29 cellular contexts compared by ENCODE assay signal in the genomic region with DNA sequence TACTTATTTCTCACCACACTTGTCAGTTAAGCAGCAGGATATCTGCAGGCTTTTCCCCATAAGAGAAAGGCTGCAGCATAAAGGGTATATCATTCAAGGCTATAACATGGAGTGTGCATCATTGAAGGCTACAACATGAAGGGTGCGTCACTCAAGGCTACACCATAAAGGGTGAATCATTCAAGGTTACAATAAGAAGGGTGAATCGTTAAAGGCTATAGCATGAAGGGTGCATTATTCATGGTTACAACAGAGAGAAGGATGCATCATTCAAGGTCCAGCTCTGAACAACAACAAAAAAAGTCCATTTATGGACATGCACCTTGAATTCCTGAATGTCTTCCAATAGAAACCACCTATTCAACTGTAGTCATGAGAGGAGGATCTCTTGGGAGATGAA. TPM values are rescaled to one million over a fixed set of nuclear protein-coding genes. Genes with fewer than 3 reads are reported as not detected.
DNase-seq lines count a peak whose midpoint lies in the region; FAIRE-seq and TF ChIP-seq lines count a peak whose summit lies in the region.
"Had no signal": no experiment of that assay in that cellular context is flagged by ENCODE, and none has a peak within 500 bp of the region (broad histone marks: within the 10 kb centered on the region; RNA-seq: fewer than 3 reads in every experiment).

No MANE protein-coding gene starts in this region.

- no peaks in the 10 kb centered on the region for H3K9me3 Mint-ChIP-seq in MCF 10A (ENCODE audit: unreplicated experiment)
- H3K9me3 Mint-ChIP-seq in CD14-positive monocyte, result peaks cover 0 to 8% (median 2%) of the 10 kb centered on the region in 7 donors
- H3K9me3 Mint-ChIP-seq: activated B cell treated with CpG ODN at 0.5 μM for 24 hours; activated naive CD4-positive, alpha-beta T cell treated with anti-CD3 and anti-CD28 coated beads, Interleukin-2, amount 10 ng/mL, durations not matched to agents 7 days and 5 days; stimulated activated naive B cell treated with anti-CD40 and anti-IgM and Interleukin-4, amounts not matched to agents 10 μg/mL and 1 μg/mL and 100 μg/mL, for 72 hours had no signal

- WGBS in adrenal gland, 4 donors, result 32 to 58% (median 52%) methylated on average over 2 of the region's 2 CpGs

- H3K27ac Mint-ChIP-seq in MCF 10A (ENCODE audit: low read depth, unreplicated experiment) (no peak overlapping the region), CD14-positive monocyte (no peak overlapping the region)
- H3K27ac Mint-ChIP-seq: activated B cell treated with CpG ODN at 0.5 μM for 24 hours; activated naive CD4-positive, alpha-beta T cell treated with anti-CD3 and anti-CD28 coated beads, Interleukin-2, amount 10 ng/mL, durations not matched to agents 7 days and 5 days; CD4-positive, CD25-positive, alpha-beta regulatory T cell; stimulated activated naive B cell treated with anti-CD40 and anti-IgM and Interleukin-4, amounts not matched to agents 10 μg/mL and 1 μg/mL and 100 μg/mL, for 72 hours had no signal

- POLR2A ChIA-PET in MCF 10A (lab: Yijun Ruan, JAX), result no interaction called here

- no peak overlapping the region for H3K27ac ChIP-seq in breast epithelium
- no peak overlapping the region for H3K27ac ChIP-seq in adrenal gland
- H3K27ac ChIP-seq: 22Rv1, HL-60, suprapubic skin, vagina had no signal

- H3K27me3 ChIP-seq in breast epithelium (no peaks in the 10 kb centered on the region), adrenal gland (no peaks in the 10 kb centered on the region)
- H3K27me3 ChIP-seq: heart right ventricle, suprapubic skin, vagina had no signal

- TF ChIP-seq CTCF in MCF 10A (IDR thresholded peaks at IDR 0.05; ENCODE audit: unreplicated experiment) (no peak), breast epithelium (IDR thresholded peaks at IDR 0.05) (no peak), choroid plexus epithelial cell (conservative IDR thresholded peaks at IDR 0.05; ENCODE audit: low read depth, low read length) (no peak), CD14-positive monocyte (IDR thresholded peaks at IDR 0.05) (no peak), adrenal gland (IDR thresholded peaks at IDR 0.05) (no peak)

- CTCF ChIA-PET in MCF 10A (lab: Yijun Ruan, JAX), result no interaction called here

- H3K4me3 Mint-ChIP-seq in MCF 10A (ENCODE audit: unreplicated experiment) (no peak overlapping the region), CD14-positive monocyte (no peak overlapping the region)
- H3K4me3 Mint-ChIP-seq: activated B cell treated with CpG ODN at 0.5 μM for 24 hours; activated naive CD4-positive, alpha-beta T cell treated with anti-CD3 and anti-CD28 coated beads, Interleukin-2, amount 10 ng/mL, durations not matched to agents 7 days and 5 days; CD4-positive, CD25-positive, alpha-beta regulatory T cell; stimulated activated naive B cell treated with anti-CD40 and anti-IgM and Interleukin-4, amounts not matched to agents 10 μg/mL and 1 μg/mL and 100 μg/mL, for 72 hours had no signal

- FAIRE-seq in frontal cortex (lab: Jason Lieb, UNC), result no peak
- FAIRE-seq: GM12878 had no signal

- H3K4me1 Mint-ChIP-seq in MCF 10A (ENCODE audit: insufficient read depth, unreplicated experiment) (peaks cover 10% of the 10 kb centered on the region), CD14-positive monocyte (no peaks in the 10 kb centered on the region)
- H3K4me1 Mint-ChIP-seq: activated B cell treated with CpG ODN at 0.5 μM for 24 hours; activated naive CD4-positive, alpha-beta T cell treated with anti-CD3 and anti-CD28 coated beads, Interleukin-2, amount 10 ng/mL, durations not matched to agents 7 days and 5 days; CD4-positive, CD25-positive, alpha-beta regulatory T cell; stimulated activated naive B cell treated with anti-CD40 and anti-IgM and Interleukin-4, amounts not matched to agents 10 μg/mL and 1 μg/mL and 100 μg/mL, for 72 hours had no signal

- intact Hi-C loops in MCF 10A (cut with micrococcal nuclease) (no loop called here), breast epithelium (cut with DNase I; ENCODE audit: low total_unique reads) (no loop called here), CD14-positive monocyte (cut with micrococcal nuclease) (no loop called here), adrenal gland (cut with DNase I) (no loop called here)

- H3K36me3 ChIP-seq in breast epithelium (no peaks in the 10 kb centered on the region), adrenal gland (replicated peaks in 1 of 2) (no peaks in the 10 kb centered on the region)
- H3K36me3 ChIP-seq: suprapubic skin had no signal

- BruUV-seq in MCF 10A (replicated peaks; lab: Mats Ljungman, UMichigan), result no TSS peak

- H3K9me3 ChIP-seq in breast epithelium, result no peaks in the 10 kb centered on the region
- no peaks in the 10 kb centered on the region for H3K9me3 ChIP-seq in adrenal gland (replicated peaks in 1 of 3)
- H3K9me3 ChIP-seq: heart right ventricle, suprapubic skin, vagina had no signal

- H3K4me1 ChIP-seq in breast epithelium, result no peaks in the 10 kb centered on the region
- H3K4me1 ChIP-seq in adrenal gland (replicated peaks in 1 of 2), result peaks cover 0 to 7% of the 10 kb centered on the region in 2 donors

- TF ChIP-seq POLR2A in breast epithelium (IDR thresholded peaks at IDR 0.05), result no peak
- TF ChIP-seq POLR2A in adrenal gland (IDR thresholded peaks at IDR 0.05), result no peak

- H3K4me3 ChIP-seq in breast epithelium (no peak overlapping the region), choroid plexus epithelial cell (ENCODE audit: low read depth, low read length) (no peak overlapping the region), adrenal gland (no peak overlapping the region)
- H3K4me3 ChIP-seq: GM12878, heart right ventricle, lung, suprapubic skin, vagina had no signal

- H3K36me3 Mint-ChIP-seq in MCF 10A (ENCODE audit: insufficient read depth, unreplicated experiment) (peaks cover 11% of the 10 kb centered on the region), CD14-positive monocyte (no peaks in the 10 kb centered on the region)
- H3K36me3 Mint-ChIP-seq: activated naive CD4-positive, alpha-beta T cell treated with anti-CD3 and anti-CD28 coated beads, Interleukin-2, amount 10 ng/mL, durations not matched to agents 7 days and 5 days; CD4-positive, CD25-positive, alpha-beta regulatory T cell; stimulated activated naive B cell treated with anti-CD40 and anti-IgM and Interleukin-4, amounts not matched to agents 10 μg/mL and 1 μg/mL and 100 μg/mL, for 72 hours had no signal

- H3K27me3 Mint-ChIP-seq in MCF 10A (ENCODE audit: insufficient read depth, unreplicated experiment) (peaks cover 39% of the 10 kb centered on the region), CD14-positive monocyte (ENCODE audit: low read depth in 3 of 3) (peaks cover 0 to 6% (median 0%) of the 10 kb centered on the region in 3 donors)
- H3K27me3 Mint-ChIP-seq: activated B cell treated with CpG ODN at 0.5 μM for 24 hours; activated naive CD4-positive, alpha-beta T cell treated with anti-CD3 and anti-CD28 coated beads, Interleukin-2, amount 10 ng/mL, durations not matched to agents 7 days and 5 days; CD4-positive, CD25-positive, alpha-beta regulatory T cell; stimulated activated naive B cell treated with anti-CD40 and anti-IgM and Interleukin-4, amounts not matched to agents 10 μg/mL and 1 μg/mL and 100 μg/mL, for 72 hours had no signal

- DNase-seq in MCF 10A (ENCODE audit: unreplicated experiment), result peak; percentile 69
- DNase-seq in breast epithelium (ENCODE audit: low spot score in 2 of 2), result no peak
- DNase-seq in choroid plexus epithelial cell (ENCODE audit: low read depth), result peak; percentile 13
- DNase-seq in iris pigment epithelial cell (ENCODE audit: low read depth), result peak; percentile 47
- no peak for DNase-seq in frontal cortex (ENCODE audit: low spot score in 2 of 2)
- no peak for DNase-seq in CD14-positive monocyte (ENCODE audit: low spot score)
- DNase-seq in globus pallidus (ENCODE audit: low spot score), result no peak
- DNase-seq in adrenal gland, result no peak
- DNase-seq: activated B cell treated with CpG ODN at 0.5 μM for 24 hours; activated CD4-positive, alpha-beta T cell treated with anti-CD3 and anti-CD28 coated beads, Interleukin-2, amount 50 U/mL, for 1 hour; activated naive CD4-positive, alpha-beta T cell treated with anti-CD3 and anti-CD28 coated beads, Interleukin-2, amount 10 ng/mL, durations not matched to agents 7 days and 5 days; caudate nucleus; CD4-positive, CD25-positive, alpha-beta regulatory T cell; heart right ventricle; NCI-H1694; NCI-H2171; NCI-H524; NK-92 treated with Interleukin-12 subunit alpha and Interleukin-12 subunit beta, amount 100 ng/mL, for 24 hours; SIG-M5; stimulated activated CD4-positive, alpha-beta T cell treated with anti-CD3 and anti-CD28 coated beads, Interleukin-4, amount 100 ng/mL, for 4 hours; stimulated activated naive B cell treated with anti-CD40 and anti-IgM and Interleukin-4, amounts not matched to agents 10 μg/mL and 1 μg/mL and 100 μg/mL, for 72 hours; SW 1271; T1000 had no signal

RNA-seq across cellular contexts. Expression of gene LUM, which starts 32.8 kb away (rescaled TPM):
- total RNA-seq in MCF 10A (2022), result not detected in 2 replicates
- 100 to 1,000 TPM; 180 to 449 (median 183) TPM for total RNA-seq in breast epithelium
- total RNA-seq in frontal cortex, result 12.6 TPM
- not detected for polyA plus RNA-seq in CD14-positive monocyte
- 1,000 to 10,000 TPM in 1 of 8 donors, 100 to 1,000 TPM in 7; 196 to 1,150 (median 404) TPM for total RNA-seq in adrenal gland
- 100 to 1,000 TPM; 114 to 448 (median 333) TPM for polyA plus RNA-seq in adrenal gland
- total RNA-seq: activated B cell treated with CpG ODN at 0.5 μM for 24 hours; CD4-positive, CD25-positive, alpha-beta regulatory T cell had no signal
- polyA plus RNA-seq: CD4-positive, CD25-positive, alpha-beta regulatory T cell had no signal

RNA-seq across cellular contexts. Expression of gene DCN, which starts 38.6 kb away (rescaled TPM):
- total RNA-seq in MCF 10A (2022) (33.1 and 46.5 TPM in 2 replicates), breast epithelium (1,000 to 10,000 TPM; 1,081 to 4,374 (median 1,702) TPM), frontal cortex (41.6 TPM), adrenal gland (1,000 to 10,000 TPM in 5 of 8 donors, 100 to 1,000 TPM in 3; 609 to 2,358 (median 1,256) TPM)
- polyA plus RNA-seq in CD14-positive monocyte (not detected), adrenal gland (100 to 1,000 TPM; 491 to 572 (median 508) TPM)
- total RNA-seq: activated B cell treated with CpG ODN at 0.5 μM for 24 hours; CD4-positive, CD25-positive, alpha-beta regulatory T cell had no signal
- polyA plus RNA-seq: CD4-positive, CD25-positive, alpha-beta regulatory T cell had no signal

Comparison
In these comparisons a context has a peak if more than half of its experiments do, and no peak if none do; other contexts are left out.
1. DNase-seq: peak in MCF 10A (single experiment), choroid plexus epithelial cell (single experiment) and iris pigment epithelial cell (single experiment); none in breast epithelium (0 of 2), frontal cortex (0 of 2), CD14-positive monocyte (single experiment), globus pallidus (single experiment) and adrenal gland (0 of 7).
2. RNA of gene LUM, which starts 32.8 kb away (total RNA-seq): 196 to 1,150 TPM in adrenal gland, 180 to 449 TPM in breast epithelium and 12.6 TPM in frontal cortex (single experiment); not detected in MCF 10A; every median in the first group is over 10 times any median in the second.
3. RNA of gene DCN, which starts 38.6 kb away (total RNA-seq): 1,081 to 4,374 TPM in breast epithelium and 609 to 2,358 TPM in adrenal gland; 33.1 to 46.5 TPM in MCF 10A and 41.6 TPM in frontal cortex (single experiment); every median in the first group is over 10 times any median in the second.